ENCODE assay signal across 8 cellular contexts in the genomic region with DNA sequence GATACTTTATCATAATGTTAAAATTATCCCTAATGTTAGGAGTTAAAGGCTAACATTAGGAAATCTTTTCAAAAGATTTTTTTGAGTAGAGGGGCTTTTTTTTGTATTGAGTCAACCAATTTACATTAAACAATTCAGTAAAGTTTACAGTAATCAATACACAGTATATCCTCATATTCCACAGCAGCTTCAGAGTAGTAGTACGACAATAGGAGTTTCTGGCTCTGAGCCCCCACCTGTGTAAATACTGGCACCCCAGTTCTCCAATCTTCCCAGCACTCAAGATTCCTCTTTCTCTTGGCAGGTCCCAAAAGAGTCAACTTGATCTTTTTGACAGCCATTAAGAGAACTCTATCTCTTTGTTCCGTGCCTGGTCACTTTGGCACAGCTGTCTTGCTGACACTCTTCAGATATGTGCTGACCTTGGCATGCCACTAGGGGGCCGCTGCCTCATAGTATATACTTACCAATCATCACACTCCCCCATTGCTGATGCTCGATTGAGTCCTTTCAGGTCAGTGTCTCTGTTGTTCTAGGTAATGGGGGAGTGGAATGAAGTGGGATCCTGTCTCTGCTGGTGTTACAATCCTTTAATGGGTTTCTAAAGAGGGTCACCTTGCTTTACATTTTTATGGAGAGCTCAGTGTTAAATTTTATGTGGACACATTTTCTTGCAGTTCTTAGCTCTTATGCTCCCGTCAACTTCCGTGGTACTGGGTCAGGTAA. TPM values are rescaled to one million over a fixed set of nuclear protein-coding genes. Genes with fewer than 3 reads are reported as not detected.
A peak's percentile ranks its signal among the peaks of the same experiment; 100 is the strongest.
DNase-seq lines count a peak whose midpoint lies in the region; ATAC-seq and TF ChIP-seq lines count a peak whose summit lies in the region.

No MANE protein-coding gene starts in this region.

- H3K27ac Mint-ChIP-seq in activated naive CD8-positive, alpha-beta T cell treated with anti-CD3 and anti-CD28 coated beads, Interleukin-2, amount 10 ng/mL, durations not matched to agents 7 days and 5 days = no peak overlapping the region

- peaks cover 13% of the 10 kb centered on the region for H3K4me1 Mint-ChIP-seq in activated naive CD8-positive, alpha-beta T cell treated with anti-CD3 and anti-CD28 coated beads, Interleukin-2, amount 10 ng/mL, durations not matched to agents 7 days and 5 days

- no peaks in the 10 kb centered on the region for H3K27me3 ChIP-seq in MG63

- no peak overlapping the region for H3K4me3 Mint-ChIP-seq in activated naive CD8-positive, alpha-beta T cell treated with anti-CD3 and anti-CD28 coated beads, Interleukin-2, amount 10 ng/mL, durations not matched to agents 7 days and 5 days

- H3K27me3 Mint-ChIP-seq in activated naive CD8-positive, alpha-beta T cell treated with anti-CD3 and anti-CD28 coated beads, Interleukin-2, amount 10 ng/mL, durations not matched to agents 7 days and 5 days = no peaks in the 10 kb centered on the region

- no peaks in the 10 kb centered on the region for H3K36me3 ChIP-seq in MG63

- DNase-seq in GM12864 (ENCODE audit: low read depth) (peak; percentile 40), HCEC 1CT (peak; percentile 52), MG63 (peak; percentile 53), SKM-1 (lab: John Stamatoyannopoulos, UW; ENCODE audit: unreplicated experiment) (peak; percentile 70), left cardiac atrium (peak; percentile 84), retina (peak; percentile 68), GF-D8 (lab: John Stamatoyannopoulos, UW) (no peak)
- DNase-seq in activated naive CD8-positive, alpha-beta T cell treated with anti-CD3 and anti-CD28 coated beads, Interleukin-2, amount 10 ng/mL, durations not matched to agents 7 days and 5 days = peak; percentile 66

- no peaks in the 10 kb centered on the region for H3K9me3 Mint-ChIP-seq in activated naive CD8-positive, alpha-beta T cell treated with anti-CD3 and anti-CD28 coated beads, Interleukin-2, amount 10 ng/mL, durations not matched to agents 7 days and 5 days

- intact Hi-C loops in left cardiac atrium (cut with DNase I) = loop anchor here in 1 of 2 donors (5.0 to 10.0 kb wide), 2 partner anchors 107 to 260 kb away; no protein-coding TSS in a partner anchor

- peak; percentile 95 for TF ChIP-seq CTCF in GM12864 (IDR thresholded peaks at IDR 0.05; ENCODE audit: low read depth, low read length, missing control alignments)

- H3K4me3 ChIP-seq in GM12864 (ENCODE audit: low read depth, low read length) (no peak overlapping the region), MG63 (no peak overlapping the region)

- peak; percentile 98 for ATAC-seq in activated naive CD8-positive, alpha-beta T cell treated with anti-CD3 and anti-CD28 coated beads, Interleukin-2, amount 10 ng/mL, durations not matched to agents 7 days and 5 days (ENCODE audit: low read depth)
- peak; percentile 95 to 96 for ATAC-seq in left cardiac atrium

- H3K9me3 ChIP-seq in MG63 = no peaks in the 10 kb centered on the region

- H3K36me3 Mint-ChIP-seq in activated naive CD8-positive, alpha-beta T cell treated with anti-CD3 and anti-CD28 coated beads, Interleukin-2, amount 10 ng/mL, durations not matched to agents 7 days and 5 days = no peaks in the 10 kb centered on the region

- POLR2A ChIA-PET in activated naive CD8-positive, alpha-beta T cell treated with anti-CD3 and anti-CD28 coated beads, Interleukin-2, amount 10 ng/mL, durations not matched to agents 7 days and 5 days (lab: Charles Lee) = interaction anchor here (0.7 to 1.4 kb wide), 3 partner anchors 63 to 113 kb away, joined by 3 to 6 read pairs (median 3); no protein-coding TSS in a partner anchor

RNA-seq across cellular contexts. Expression of a gene that starts 19.5 kb away (rescaled TPM):
- total RNA-seq in MG63 (2014; rRNA removed; shearing (Covaris generic); ENCODE audit: low replicate concordance) = 136 and 165 TPM in 2 replicates
- total RNA-seq in activated naive CD8-positive, alpha-beta T cell treated with anti-CD3 and anti-CD28 coated beads, Interleukin-2, amount 10 ng/mL, durations not matched to agents 7 days and 5 days = 100 to 1,000 TPM; 243 to 244 TPM
- 100 to 1,000 TPM; 255 to 307 TPM for total RNA-seq in left cardiac atrium
